ENCODE assay signal across 10 cellular contexts in the genomic region with DNA sequence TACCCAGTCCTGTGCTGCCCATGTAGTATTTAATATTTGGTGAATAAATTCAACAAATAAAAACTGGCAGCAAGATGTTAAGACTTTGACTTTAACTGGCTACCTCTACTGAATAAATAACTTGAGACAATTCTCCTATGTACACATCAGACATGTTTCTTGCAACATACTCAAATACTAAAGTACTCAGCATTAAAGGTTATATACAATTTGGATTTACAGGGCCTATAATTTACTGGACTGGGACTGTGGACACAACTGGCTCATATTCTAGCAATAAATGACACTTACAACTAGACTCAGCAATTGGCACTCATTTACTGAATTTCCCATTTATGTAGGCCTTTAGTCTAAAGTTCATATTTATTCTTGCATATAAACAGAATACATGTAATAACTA. TPM values are rescaled to one million over a fixed set of nuclear protein-coding genes. Genes with fewer than 3 reads are reported as not detected.
DNase-seq lines count a peak whose midpoint lies in the region; ATAC-seq and TF ChIP-seq lines count a peak whose summit lies in the region.
"Had no signal": no experiment of that assay in that cellular context is flagged by ENCODE, and none has a peak within 500 bp of the region (broad histone marks: within the 10 kb centered on the region; RNA-seq: fewer than 3 reads in every experiment).

No MANE protein-coding gene starts in this region.

- DNase-seq in Caco-2 (no peak), LNCaP clone FGC (ENCODE audit: low read depth) (peak; percentile 96), chondrocyte (ENCODE audit: low spot score) (no peak), natural killer cell (no peak), left lobe of liver (ENCODE audit: low spot score) (no peak)
- DNase-seq: GDM1, NCI-H1417 had no signal

- POLR2A ChIA-PET in Caco-2 (lab: Charles Lee): no interaction called here

- H3K27me3 Mint-ChIP-seq in Caco-2 (ENCODE audit: insufficient read depth, unreplicated experiment) (no peaks in the 10 kb centered on the region), chondrocyte (ENCODE audit: low read depth) (no peaks in the 10 kb centered on the region), natural killer cell (ENCODE audit: low read depth in 2 of 2) (no peaks in the 10 kb centered on the region)

- H3K27me3 ChIP-seq in Caco-2 (replicated peaks; ENCODE audit: control insufficient read depth, insufficient read depth, low read length): no peaks in the 10 kb centered on the region

- H3K36me3 ChIP-seq in Caco-2 (ENCODE audit: control insufficient read depth, insufficient read depth, low read length): no peaks in the 10 kb centered on the region; the same call in none of the 2 replicates

- no peak for ATAC-seq in natural killer cell
- no peak for ATAC-seq in GM21423 (IDR thresholded peaks at IDR 0.05; ENCODE audit: unreplicated experiment)
- no peak for ATAC-seq in activated CD4-positive, CD25-positive, alpha-beta regulatory T cell treated with anti-CD3 and anti-CD28 coated beads, Interleukin-2, amount 50 U/mL, for 24 hours
- ATAC-seq in HG02870 (IDR thresholded peaks at IDR 0.05; ENCODE audit: unreplicated experiment): no peak
- no peak for ATAC-seq in left lobe of liver

- H3K4me3 ChIP-seq in Caco-2 (ENCODE audit: low read depth, low read length) (no peak overlapping the region), LNCaP clone FGC (ENCODE audit: low read depth, low read length) (peak overlapping the region; percentile 87)

- peaks cover 19% of the 10 kb centered on the region for H3K4me1 Mint-ChIP-seq in Caco-2 (ENCODE audit: low read depth, unreplicated experiment)
- peaks cover 33% of the 10 kb centered on the region for H3K4me1 Mint-ChIP-seq in chondrocyte (ENCODE audit: low read depth)
- peaks cover 30% of the 10 kb centered on the region in 2 donors for H3K4me1 Mint-ChIP-seq in natural killer cell

- H3K27ac Mint-ChIP-seq in Caco-2 (ENCODE audit: unreplicated experiment): peak overlapping the region; percentile 59
- H3K27ac Mint-ChIP-seq in chondrocyte (ENCODE audit: unreplicated experiment): peak overlapping the region; percentile 3
- H3K27ac Mint-ChIP-seq in natural killer cell: peak overlapping the region; percentile 23 to 34

- H3K4me3 Mint-ChIP-seq in Caco-2 (ENCODE audit: unreplicated experiment): peak overlapping the region; percentile 4
- H3K4me3 Mint-ChIP-seq in chondrocyte (ENCODE audit: unreplicated experiment): no peak overlapping the region
- H3K4me3 Mint-ChIP-seq in natural killer cell: no peak overlapping the region

- peaks cover 21% of the 10 kb centered on the region; the same call in 1 of the 2 replicates for H3K4me1 ChIP-seq in Caco-2

- BruUV-seq in Caco-2 (replicated peaks; lab: Mats Ljungman, UMichigan): no TSS peak

- intact Hi-C loops in Caco-2 (cut with micrococcal nuclease; ENCODE audit: unreplicated experiment): no loop called here
- intact Hi-C loops in natural killer cell (cut with micrococcal nuclease): loop anchor here (5.0 kb wide), 1 partner anchor 1095 kb away; the partner anchor contains the start of gene MYNN

- H3K36me3 Mint-ChIP-seq in Caco-2 (ENCODE audit: insufficient read depth, unreplicated experiment) (peaks cover 73% of the 10 kb centered on the region), chondrocyte (ENCODE audit: low read depth) (peaks cover 15% of the 10 kb centered on the region), natural killer cell (peaks cover 10% of the 10 kb centered on the region)

- H3K9me3 ChIP-seq in Caco-2: no peaks in the 10 kb centered on the region

- no peaks in the 10 kb centered on the region for H3K9me3 Mint-ChIP-seq in Caco-2 (ENCODE audit: unreplicated experiment)
- H3K9me3 Mint-ChIP-seq in chondrocyte (ENCODE audit: low read depth): no peaks in the 10 kb centered on the region
- H3K9me3 Mint-ChIP-seq in natural killer cell: no peaks in the 10 kb centered on the region

- TF ChIP-seq CTCF in Caco-2 (IDR thresholded peaks at IDR 0.05; ENCODE audit: insufficient read depth in 1 of 2, low read depth in 1 of 2, low read length in 1 of 2, severe bottlenecking in 1 of 2, unreplicated experiment in 1 of 2): no peak
- no peak for TF ChIP-seq CTCF in LNCaP clone FGC (IDR thresholded peaks at IDR 0.05; ENCODE audit: control insufficient read depth, extremely low read depth, insufficient read depth)
- TF ChIP-seq CTCF in chondrocyte (IDR thresholded peaks at IDR 0.05): no peak
- TF ChIP-seq CTCF in natural killer cell (IDR thresholded peaks at IDR 0.05): no peak

- CTCF ChIA-PET in Caco-2 (lab: Charles Lee): no interaction called here

RNA-seq across cellular contexts. Expression of gene RPL22L1, which starts 2.4 kb away (rescaled TPM):
- total RNA-seq in Caco-2 (2022) (31.1 and 37.7 TPM in 2 replicates), chondrocyte (52.5 to 78.9 TPM (median 58.2 TPM) in 3 replicates), natural killer cell (10 to 100 TPM; 41.9 to 53.8 (median 44.8) TPM), left lobe of liver (12.9 TPM)

RNA-seq across cellular contexts. Expression of gene EIF5A2, which starts 40.9 kb away (rescaled TPM):
- 16.1 and 16.6 TPM in 2 replicates for total RNA-seq in Caco-2 (2022)
- total RNA-seq in chondrocyte: 24.0 to 31.5 TPM (median 31.2 TPM) in 3 replicates
- total RNA-seq in natural killer cell: 10 to 100 TPM; 12.9 to 34.8 (median 22.8) TPM
- 1.6 TPM for total RNA-seq in left lobe of liver

Comparison
In these comparisons a context has a peak if more than half of its experiments do, and no peak if none do; other contexts are left out.
1. H3K27ac Mint-ChIP-seq: peak in every context shown above with its lines; median percentile 59 in Caco-2; 28 in natural killer cell; 3 in chondrocyte.